In genomic region chr3:188230962-188231361, GRCh38 we compare ENCODE assay signal across 11 cellular contexts.
DNase-seq lines count a peak whose midpoint lies in the region; TF ChIP-seq lines count a peak whose summit lies in the region.
"Had no signal": no experiment of that assay in that cellular context is flagged by ENCODE, and none has a peak within 500 bp of the region (broad histone marks: within the 10 kb centered on the region; RNA-seq: fewer than 3 reads in every experiment).

No MANE protein-coding gene starts in this region.

- TF ChIP-seq CTCF in esophagus muscularis mucosa (IDR thresholded peaks at IDR 0.05) (no peak), osteoblast (IDR thresholded peaks at IDR 0.05; ENCODE audit: extremely low read depth, low read depth, low read length) (no peak), GM13976 (IDR thresholded peaks at IDR 0.05; ENCODE audit: borderline replicate concordance, control extremely low read depth, extremely low read depth, insufficient read depth, missing control alignments) (no peak)

- no peaks in the 10 kb centered on the region for H3K27me3 ChIP-seq in esophagus muscularis mucosa
- no peaks in the 10 kb centered on the region for H3K27me3 ChIP-seq in osteoblast (ENCODE audit: insufficient read depth, low read length)

- H2AFZ ChIP-seq in osteoblast (ENCODE audit: low read length), result no peak overlapping the region

- DNase-seq in AG08395 (ENCODE audit: low spot score) (peak; percentile 34), LHCN-M2 (ENCODE audit: low read depth) (peak; percentile 81), esophagus muscularis mucosa (ENCODE audit: extremely low spot score) (peak; percentile 89), osteoblast (ENCODE audit: insufficient read length, low spot score, missing footprints) (no peak), GM13976 (ENCODE audit: low spot score) (no peak), mesenteric fat pad (ENCODE audit: low spot score) (no peak), MV-4-11 (lab: John Stamatoyannopoulos, UW) (no peak)
- DNase-seq in activated naive CD4-positive, alpha-beta T cell treated with anti-CD3 and anti-CD28 coated beads, Interleukin-2, amount 10 ng/mL, durations not matched to agents 7 days and 5 days, result no peak
- DNase-seq: activated CD8-positive, alpha-beta memory T cell treated with anti-CD3 and anti-CD28 coated beads for 24 hours; NCI-H146 had no signal

- CTCF ChIA-PET in activated naive CD4-positive, alpha-beta T cell treated with anti-CD3 and anti-CD28 coated beads, Interleukin-2, amount 10 ng/mL, durations not matched to agents 7 days and 5 days (lab: Charles Lee), result no interaction called here

- no peak overlapping the region for H3K4me3 Mint-ChIP-seq in activated naive CD4-positive, alpha-beta T cell treated with anti-CD3 and anti-CD28 coated beads, Interleukin-2, amount 10 ng/mL, durations not matched to agents 7 days and 5 days

- H3K4me1 ChIP-seq in esophagus muscularis mucosa, result peaks cover 43 to 100% (median 97%) of the 10 kb centered on the region in 4 donors
- peaks cover 29% of the 10 kb centered on the region for H3K4me1 ChIP-seq in osteoblast (ENCODE audit: insufficient read depth, low read length)

- 62% methylated on average over 4 of the region's 5 CpGs for WGBS in esophagus muscularis mucosa

- H3K9me3 ChIP-seq in esophagus muscularis mucosa (no peaks in the 10 kb centered on the region), osteoblast (ENCODE audit: low read depth, low read length) (no peaks in the 10 kb centered on the region)

- H3K4me2 ChIP-seq in osteoblast (ENCODE audit: insufficient read depth, low read length), result no peak overlapping the region

- H4K20me1 ChIP-seq in osteoblast (ENCODE audit: insufficient read depth, low read length), result peaks cover 22% of the 10 kb centered on the region

- no peaks in the 10 kb centered on the region for H3K9me3 Mint-ChIP-seq in activated naive CD4-positive, alpha-beta T cell treated with anti-CD3 and anti-CD28 coated beads, Interleukin-2, amount 10 ng/mL, durations not matched to agents 7 days and 5 days

- no peaks in the 10 kb centered on the region for H3K4me1 Mint-ChIP-seq in activated naive CD4-positive, alpha-beta T cell treated with anti-CD3 and anti-CD28 coated beads, Interleukin-2, amount 10 ng/mL, durations not matched to agents 7 days and 5 days

- H3K27ac ChIP-seq in esophagus muscularis mucosa (replicated peaks in 1 of 4), result peak overlapping the region; percentile 90 to 98 (median 94)
- H3K27ac ChIP-seq in osteoblast (ENCODE audit: low read depth, low read length), result peak overlapping the region; percentile 51
- H3K27ac ChIP-seq: C4-2B had no signal

- intact Hi-C loops in esophagus muscularis mucosa (cut with DNase I), result no loop called here

- in situ Hi-C loops in GM13976 (cut with MboI; ENCODE audit: low sequenced_read_pairs, unreplicated experiment), result no loop called here

- no peak overlapping the region for H3K27ac Mint-ChIP-seq in activated naive CD4-positive, alpha-beta T cell treated with anti-CD3 and anti-CD28 coated beads, Interleukin-2, amount 10 ng/mL, durations not matched to agents 7 days and 5 days

- TF ChIP-seq POLR2A in esophagus muscularis mucosa (IDR thresholded peaks at IDR 0.05; ENCODE audit: low read depth), result no peak

- no peaks in the 10 kb centered on the region for H3K27me3 Mint-ChIP-seq in activated naive CD4-positive, alpha-beta T cell treated with anti-CD3 and anti-CD28 coated beads, Interleukin-2, amount 10 ng/mL, durations not matched to agents 7 days and 5 days

- H3K4me3 ChIP-seq in esophagus muscularis mucosa (peak overlapping the region; percentile 1 to 17 (median 6)), osteoblast (ENCODE audit: insufficient read depth, low read length) (no peak overlapping the region)

- H3K36me3 Mint-ChIP-seq in activated naive CD4-positive, alpha-beta T cell treated with anti-CD3 and anti-CD28 coated beads, Interleukin-2, amount 10 ng/mL, durations not matched to agents 7 days and 5 days, result peaks cover 41% of the 10 kb centered on the region

- TF ChIP-seq EP300 in esophagus muscularis mucosa (IDR thresholded peaks at IDR 0.05), result peak; percentile 92

- H3K79me2 ChIP-seq in osteoblast (ENCODE audit: insufficient read depth, low read length), result peaks cover 84% of the 10 kb centered on the region

- peaks cover 2 to 19% (median 10%) of the 10 kb centered on the region in 4 donors for H3K36me3 ChIP-seq in esophagus muscularis mucosa
- H3K36me3 ChIP-seq in osteoblast (ENCODE audit: insufficient read depth, low read length), result peaks cover 9% of the 10 kb centered on the region

Comparison
In these comparisons a context has a peak if more than half of its experiments do, and no peak if none do; other contexts are left out.
1. DNase-seq: peak in AG08395 (single experiment), LHCN-M2 (single experiment) and esophagus muscularis mucosa (single experiment); none in osteoblast (single experiment), activated naive CD4-positive, alpha-beta T cell treated with anti-CD3 and anti-CD28 coated beads, Interleukin-2, amount 10 ng/mL, durations not matched to agents 7 days and 5 days (single experiment), GM13976 (single experiment), mesenteric fat pad (single experiment) and MV-4-11 (single experiment).